In the genomic region with DNA sequence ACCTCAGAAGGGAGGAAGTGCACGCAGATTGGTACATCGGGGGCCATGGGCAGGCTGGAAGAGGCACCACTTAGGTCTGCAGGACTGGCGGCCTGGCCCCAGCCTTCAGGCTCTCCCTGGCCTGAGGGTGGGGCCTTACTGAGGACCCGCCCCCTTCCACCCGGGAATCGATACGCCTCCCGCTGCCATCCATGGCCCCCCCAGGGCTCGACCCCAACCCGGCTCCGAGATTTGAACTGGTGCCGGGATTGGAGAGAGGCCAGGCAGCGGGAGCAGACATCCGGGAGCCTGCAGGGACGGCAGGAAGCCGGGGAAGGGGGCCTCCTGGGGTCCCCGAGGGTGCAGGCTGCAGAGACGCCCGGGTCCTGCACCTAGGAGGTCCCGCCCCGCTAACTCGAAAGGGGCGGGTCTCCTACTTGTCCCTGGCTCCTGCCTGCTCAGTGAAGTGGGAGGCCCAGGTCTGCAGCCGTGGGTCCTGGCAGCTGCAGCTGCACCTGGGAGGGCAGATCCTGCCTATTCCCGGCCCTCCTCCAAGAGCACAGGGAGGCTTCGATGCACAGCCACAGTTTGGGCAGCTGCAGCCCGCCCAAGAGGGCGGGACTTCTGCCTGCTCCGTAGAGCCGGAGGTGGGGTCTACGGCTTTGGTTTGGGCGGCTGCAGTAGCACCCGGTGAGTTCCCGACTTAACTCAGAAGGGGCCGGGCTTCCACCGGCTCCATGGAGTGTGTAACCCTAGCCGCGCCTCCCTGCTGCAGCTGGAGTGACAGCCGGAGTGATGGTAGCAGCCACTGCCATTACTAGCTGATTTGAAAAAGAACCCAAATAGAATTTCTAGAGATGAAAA, we compare ENCODE assay signal across 1 cellular context.
TF ChIP-seq lines count a peak whose summit lies in the region.

No MANE protein-coding gene starts in this region.

TF ChIP-seq in HepG2, 621 proteins besides CTCF, POLR2A, EP300 and RAD21 (continued from another document and continues in another):
- TF ChIP-seq, protein P1, sequence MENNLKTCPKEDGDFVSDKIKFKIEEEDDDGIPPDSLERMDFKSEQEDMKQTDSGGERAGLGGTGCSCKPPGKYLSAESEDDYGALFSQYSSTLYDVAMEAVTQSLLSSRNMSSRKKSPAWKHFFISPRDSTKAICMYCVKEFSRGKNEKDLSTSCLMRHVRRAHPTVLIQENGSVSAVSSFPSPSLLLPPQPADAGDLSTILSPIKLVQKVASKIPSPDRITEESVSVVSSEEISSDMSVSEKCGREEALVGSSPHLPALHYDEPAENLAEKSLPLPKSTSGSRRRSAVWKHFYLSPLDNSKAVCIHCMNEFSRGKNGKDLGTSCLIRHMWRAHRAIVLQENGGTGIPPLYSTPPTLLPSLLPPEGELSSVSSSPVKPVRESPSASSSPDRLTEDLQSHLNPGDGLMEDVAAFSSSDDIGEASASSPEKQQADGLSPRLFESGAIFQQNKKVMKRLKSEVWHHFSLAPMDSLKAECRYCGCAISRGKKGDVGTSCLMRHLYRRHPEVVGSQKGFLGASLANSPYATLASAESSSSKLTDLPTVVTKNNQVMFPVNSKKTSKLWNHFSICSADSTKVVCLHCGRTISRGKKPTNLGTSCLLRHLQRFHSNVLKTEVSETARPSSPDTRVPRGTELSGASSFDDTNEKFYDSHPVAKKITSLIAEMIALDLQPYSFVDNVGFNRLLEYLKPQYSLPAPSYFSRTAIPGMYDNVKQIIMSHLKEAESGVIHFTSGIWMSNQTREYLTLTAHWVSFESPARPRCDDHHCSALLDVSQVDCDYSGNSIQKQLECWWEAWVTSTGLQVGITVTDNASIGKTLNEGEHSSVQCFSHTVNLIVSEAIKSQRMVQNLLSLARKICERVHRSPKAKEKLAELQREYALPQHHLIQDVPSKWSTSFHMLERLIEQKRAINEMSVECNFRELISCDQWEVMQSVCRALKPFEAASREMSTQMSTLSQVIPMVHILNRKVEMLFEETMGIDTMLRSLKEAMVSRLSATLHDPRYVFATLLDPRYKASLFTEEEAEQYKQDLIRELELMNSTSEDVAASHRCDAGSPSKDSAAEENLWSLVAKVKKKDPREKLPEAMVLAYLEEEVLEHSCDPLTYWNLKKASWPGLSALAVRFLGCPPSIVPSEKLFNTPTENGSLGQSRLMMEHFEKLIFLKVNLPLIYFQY (CRISPR knock-in tag; IDR thresholded peaks at IDR 0.05; ENCODE audit: borderline replicate concordance) = 0 out of 2 replicates have a peak, but pooled peaks have one; percentile 14
- TF ChIP-seq ZNF678 (CRISPR knock-in tag; IDR thresholded peaks at IDR 0.05) (peak; percentile 70; the same call in 1 of the 2 replicates), FOXC1 (CRISPR knock-in tag; IDR thresholded peaks at IDR 0.05; ENCODE audit: borderline replicate concordance) (peak; percentile 21; the same call in 1 of the 2 replicates), NCOA2 (CRISPR knock-in tag; IDR thresholded peaks at IDR 0.05) (peak; percentile 28), KAT8 (CRISPR knock-in tag; IDR thresholded peaks at IDR 0.05) (peak; percentile 46; the same call in 1 of the 2 replicates), MAF1 (CRISPR knock-in tag; IDR thresholded peaks at IDR 0.05; ENCODE audit: borderline replicate concordance) (0 out of 2 replicates have a peak, but pooled peaks have one; percentile 65), PHF8 (CRISPR knock-in tag; IDR thresholded peaks at IDR 0.05) (peak; percentile 78), NR2C2 (CRISPR knock-in tag; IDR thresholded peaks at IDR 0.05; ENCODE audit: borderline replicate concordance) (peak; percentile 44; the same call in 1 of the 2 replicates), THAP11 (CRISPR knock-in tag; IDR thresholded peaks at IDR 0.05) (0 out of 2 replicates have a peak, but pooled peaks have one; percentile 22), ATAD3A (CRISPR knock-in tag; IDR thresholded peaks at IDR 0.05) (no peak), SOX13 (IDR thresholded peaks at IDR 0.05) (no peak), SOX13 (CRISPR knock-in tag; conservative IDR thresholded peaks at IDR 0.05 in 1 of 2, IDR thresholded peaks at IDR 0.05 in 1 of 2) (no peak), SALL1 (CRISPR knock-in tag; IDR thresholded peaks at IDR 0.05) (peak; percentile 78), ZFX (CRISPR knock-in tag; IDR thresholded peaks at IDR 0.05; ENCODE audit: low read depth) (peak; percentile 72), SP1 (IDR thresholded peaks at IDR 0.05) (no peak), SP1 (CRISPR knock-in tag; IDR thresholded peaks at IDR 0.05) (peak; percentile 74), STAT5B (CRISPR knock-in tag; IDR thresholded peaks at IDR 0.05) (no peak), KDM3A (CRISPR knock-in tag; IDR thresholded peaks at IDR 0.05; ENCODE audit: low read depth) (peak; percentile 55; the same call in 1 of the 2 replicates), ZNF781 (CRISPR knock-in tag; IDR thresholded peaks at IDR 0.05; ENCODE audit: borderline replicate concordance, not compliant biosample characterization) (peak; percentile 46), ZFP41 (CRISPR knock-in tag; IDR thresholded peaks at IDR 0.05; ENCODE audit: borderline replicate concordance) (0 out of 2 replicates have a peak, but pooled peaks have one; percentile 31), TMF1 (CRISPR knock-in tag; IDR thresholded peaks at IDR 0.05; ENCODE audit: low read depth) (no peak; the same call in 1 of the 2 replicates), ZNF256 (CRISPR knock-in tag; conservative IDR thresholded peaks at IDR 0.05) (0 out of 2 replicates have a peak, but pooled peaks have one; percentile 27), ZKSCAN5 (CRISPR knock-in tag; IDR thresholded peaks at IDR 0.05) (0 out of 2 replicates have a peak, but pooled peaks have one; percentile 58), TAF15 (IDR thresholded peaks at IDR 0.05; ENCODE audit: low read depth, low read length, poor library complexity, severe bottlenecking) (peak; percentile 86), SPEN (CRISPR knock-in tag; IDR thresholded peaks at IDR 0.05; ENCODE audit: low read depth) (peak; percentile 74)
- TF ChIP-seq, protein P2, sequence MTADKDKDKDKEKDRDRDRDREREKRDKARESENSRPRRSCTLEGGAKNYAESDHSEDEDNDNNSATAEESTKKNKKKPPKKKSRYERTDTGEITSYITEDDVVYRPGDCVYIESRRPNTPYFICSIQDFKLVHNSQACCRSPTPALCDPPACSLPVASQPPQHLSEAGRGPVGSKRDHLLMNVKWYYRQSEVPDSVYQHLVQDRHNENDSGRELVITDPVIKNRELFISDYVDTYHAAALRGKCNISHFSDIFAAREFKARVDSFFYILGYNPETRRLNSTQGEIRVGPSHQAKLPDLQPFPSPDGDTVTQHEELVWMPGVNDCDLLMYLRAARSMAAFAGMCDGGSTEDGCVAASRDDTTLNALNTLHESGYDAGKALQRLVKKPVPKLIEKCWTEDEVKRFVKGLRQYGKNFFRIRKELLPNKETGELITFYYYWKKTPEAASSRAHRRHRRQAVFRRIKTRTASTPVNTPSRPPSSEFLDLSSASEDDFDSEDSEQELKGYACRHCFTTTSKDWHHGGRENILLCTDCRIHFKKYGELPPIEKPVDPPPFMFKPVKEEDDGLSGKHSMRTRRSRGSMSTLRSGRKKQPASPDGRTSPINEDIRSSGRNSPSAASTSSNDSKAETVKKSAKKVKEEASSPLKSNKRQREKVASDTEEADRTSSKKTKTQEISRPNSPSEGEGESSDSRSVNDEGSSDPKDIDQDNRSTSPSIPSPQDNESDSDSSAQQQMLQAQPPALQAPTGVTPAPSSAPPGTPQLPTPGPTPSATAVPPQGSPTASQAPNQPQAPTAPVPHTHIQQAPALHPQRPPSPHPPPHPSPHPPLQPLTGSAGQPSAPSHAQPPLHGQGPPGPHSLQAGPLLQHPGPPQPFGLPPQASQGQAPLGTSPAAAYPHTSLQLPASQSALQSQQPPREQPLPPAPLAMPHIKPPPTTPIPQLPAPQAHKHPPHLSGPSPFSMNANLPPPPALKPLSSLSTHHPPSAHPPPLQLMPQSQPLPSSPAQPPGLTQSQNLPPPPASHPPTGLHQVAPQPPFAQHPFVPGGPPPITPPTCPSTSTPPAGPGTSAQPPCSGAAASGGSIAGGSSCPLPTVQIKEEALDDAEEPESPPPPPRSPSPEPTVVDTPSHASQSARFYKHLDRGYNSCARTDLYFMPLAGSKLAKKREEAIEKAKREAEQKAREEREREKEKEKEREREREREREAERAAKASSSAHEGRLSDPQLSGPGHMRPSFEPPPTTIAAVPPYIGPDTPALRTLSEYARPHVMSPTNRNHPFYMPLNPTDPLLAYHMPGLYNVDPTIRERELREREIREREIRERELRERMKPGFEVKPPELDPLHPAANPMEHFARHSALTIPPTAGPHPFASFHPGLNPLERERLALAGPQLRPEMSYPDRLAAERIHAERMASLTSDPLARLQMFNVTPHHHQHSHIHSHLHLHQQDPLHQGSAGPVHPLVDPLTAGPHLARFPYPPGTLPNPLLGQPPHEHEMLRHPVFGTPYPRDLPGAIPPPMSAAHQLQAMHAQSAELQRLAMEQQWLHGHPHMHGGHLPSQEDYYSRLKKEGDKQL (CRISPR knock-in tag; IDR thresholded peaks at IDR 0.05; ENCODE audit: low read depth) = 0 out of 2 replicates have a peak, but pooled peaks have one; percentile 28
- TF ChIP-seq, protein P3, sequence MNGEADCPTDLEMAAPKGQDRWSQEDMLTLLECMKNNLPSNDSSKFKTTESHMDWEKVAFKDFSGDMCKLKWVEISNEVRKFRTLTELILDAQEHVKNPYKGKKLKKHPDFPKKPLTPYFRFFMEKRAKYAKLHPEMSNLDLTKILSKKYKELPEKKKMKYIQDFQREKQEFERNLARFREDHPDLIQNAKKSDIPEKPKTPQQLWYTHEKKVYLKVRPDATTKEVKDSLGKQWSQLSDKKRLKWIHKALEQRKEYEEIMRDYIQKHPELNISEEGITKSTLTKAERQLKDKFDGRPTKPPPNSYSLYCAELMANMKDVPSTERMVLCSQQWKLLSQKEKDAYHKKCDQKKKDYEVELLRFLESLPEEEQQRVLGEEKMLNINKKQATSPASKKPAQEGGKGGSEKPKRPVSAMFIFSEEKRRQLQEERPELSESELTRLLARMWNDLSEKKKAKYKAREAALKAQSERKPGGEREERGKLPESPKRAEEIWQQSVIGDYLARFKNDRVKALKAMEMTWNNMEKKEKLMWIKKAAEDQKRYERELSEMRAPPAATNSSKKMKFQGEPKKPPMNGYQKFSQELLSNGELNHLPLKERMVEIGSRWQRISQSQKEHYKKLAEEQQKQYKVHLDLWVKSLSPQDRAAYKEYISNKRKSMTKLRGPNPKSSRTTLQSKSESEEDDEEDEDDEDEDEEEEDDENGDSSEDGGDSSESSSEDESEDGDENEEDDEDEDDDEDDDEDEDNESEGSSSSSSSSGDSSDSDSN (CRISPR knock-in tag; IDR thresholded peaks at IDR 0.05) = peak; percentile 83
- TF ChIP-seq, protein P4, sequence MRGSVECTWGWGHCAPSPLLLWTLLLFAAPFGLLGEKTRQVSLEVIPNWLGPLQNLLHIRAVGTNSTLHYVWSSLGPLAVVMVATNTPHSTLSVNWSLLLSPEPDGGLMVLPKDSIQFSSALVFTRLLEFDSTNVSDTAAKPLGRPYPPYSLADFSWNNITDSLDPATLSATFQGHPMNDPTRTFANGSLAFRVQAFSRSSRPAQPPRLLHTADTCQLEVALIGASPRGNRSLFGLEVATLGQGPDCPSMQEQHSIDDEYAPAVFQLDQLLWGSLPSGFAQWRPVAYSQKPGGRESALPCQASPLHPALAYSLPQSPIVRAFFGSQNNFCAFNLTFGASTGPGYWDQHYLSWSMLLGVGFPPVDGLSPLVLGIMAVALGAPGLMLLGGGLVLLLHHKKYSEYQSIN (CRISPR knock-in tag; IDR thresholded peaks at IDR 0.05; ENCODE audit: borderline replicate concordance) = no peak
- TF ChIP-seq, protein P5, sequence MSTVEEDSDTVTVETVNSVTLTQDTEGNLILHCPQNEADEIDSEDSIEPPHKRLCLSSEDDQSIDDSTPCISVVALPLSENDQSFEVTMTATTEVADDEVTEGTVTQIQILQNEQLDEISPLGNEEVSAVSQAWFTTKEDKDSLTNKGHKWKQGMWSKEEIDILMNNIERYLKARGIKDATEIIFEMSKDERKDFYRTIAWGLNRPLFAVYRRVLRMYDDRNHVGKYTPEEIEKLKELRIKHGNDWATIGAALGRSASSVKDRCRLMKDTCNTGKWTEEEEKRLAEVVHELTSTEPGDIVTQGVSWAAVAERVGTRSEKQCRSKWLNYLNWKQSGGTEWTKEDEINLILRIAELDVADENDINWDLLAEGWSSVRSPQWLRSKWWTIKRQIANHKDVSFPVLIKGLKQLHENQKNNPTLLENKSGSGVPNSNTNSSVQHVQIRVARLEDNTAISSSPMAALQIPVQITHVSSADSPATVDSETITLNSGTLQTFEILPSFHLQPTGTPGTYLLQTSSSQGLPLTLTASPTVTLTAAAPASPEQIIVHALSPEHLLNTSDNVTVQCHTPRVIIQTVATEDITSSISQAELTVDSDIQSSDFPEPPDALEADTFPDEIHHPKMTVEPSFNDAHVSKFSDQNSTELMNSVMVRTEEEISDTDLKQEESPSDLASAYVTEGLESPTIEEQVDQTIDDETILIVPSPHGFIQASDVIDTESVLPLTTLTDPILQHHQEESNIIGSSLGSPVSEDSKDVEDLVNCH (CRISPR knock-in tag; IDR thresholded peaks at IDR 0.05) = peak; percentile 62; the same call in 1 of the 2 replicates
- TF ChIP-seq, protein P6, sequence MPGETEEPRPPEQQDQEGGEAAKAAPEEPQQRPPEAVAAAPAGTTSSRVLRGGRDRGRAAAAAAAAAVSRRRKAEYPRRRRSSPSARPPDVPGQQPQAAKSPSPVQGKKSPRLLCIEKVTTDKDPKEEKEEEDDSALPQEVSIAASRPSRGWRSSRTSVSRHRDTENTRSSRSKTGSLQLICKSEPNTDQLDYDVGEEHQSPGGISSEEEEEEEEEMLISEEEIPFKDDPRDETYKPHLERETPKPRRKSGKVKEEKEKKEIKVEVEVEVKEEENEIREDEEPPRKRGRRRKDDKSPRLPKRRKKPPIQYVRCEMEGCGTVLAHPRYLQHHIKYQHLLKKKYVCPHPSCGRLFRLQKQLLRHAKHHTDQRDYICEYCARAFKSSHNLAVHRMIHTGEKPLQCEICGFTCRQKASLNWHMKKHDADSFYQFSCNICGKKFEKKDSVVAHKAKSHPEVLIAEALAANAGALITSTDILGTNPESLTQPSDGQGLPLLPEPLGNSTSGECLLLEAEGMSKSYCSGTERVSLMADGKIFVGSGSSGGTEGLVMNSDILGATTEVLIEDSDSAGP (CRISPR knock-in tag; IDR thresholded peaks at IDR 0.05; ENCODE audit: borderline replicate concordance) = peak; percentile 94
- TF ChIP-seq, protein P7, sequence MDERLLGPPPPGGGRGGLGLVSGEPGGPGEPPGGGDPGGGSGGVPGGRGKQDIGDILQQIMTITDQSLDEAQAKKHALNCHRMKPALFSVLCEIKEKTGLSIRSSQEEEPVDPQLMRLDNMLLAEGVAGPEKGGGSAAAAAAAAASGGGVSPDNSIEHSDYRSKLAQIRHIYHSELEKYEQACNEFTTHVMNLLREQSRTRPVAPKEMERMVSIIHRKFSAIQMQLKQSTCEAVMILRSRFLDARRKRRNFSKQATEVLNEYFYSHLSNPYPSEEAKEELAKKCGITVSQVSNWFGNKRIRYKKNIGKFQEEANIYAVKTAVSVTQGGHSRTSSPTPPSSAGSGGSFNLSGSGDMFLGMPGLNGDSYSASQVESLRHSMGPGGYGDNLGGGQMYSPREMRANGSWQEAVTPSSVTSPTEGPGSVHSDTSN (CRISPR knock-in tag; IDR thresholded peaks at IDR 0.05) = peak; percentile 50; the same call in 1 of the 2 replicates
